ENCODE assay signal across 23 cellular contexts in the genomic region with DNA sequence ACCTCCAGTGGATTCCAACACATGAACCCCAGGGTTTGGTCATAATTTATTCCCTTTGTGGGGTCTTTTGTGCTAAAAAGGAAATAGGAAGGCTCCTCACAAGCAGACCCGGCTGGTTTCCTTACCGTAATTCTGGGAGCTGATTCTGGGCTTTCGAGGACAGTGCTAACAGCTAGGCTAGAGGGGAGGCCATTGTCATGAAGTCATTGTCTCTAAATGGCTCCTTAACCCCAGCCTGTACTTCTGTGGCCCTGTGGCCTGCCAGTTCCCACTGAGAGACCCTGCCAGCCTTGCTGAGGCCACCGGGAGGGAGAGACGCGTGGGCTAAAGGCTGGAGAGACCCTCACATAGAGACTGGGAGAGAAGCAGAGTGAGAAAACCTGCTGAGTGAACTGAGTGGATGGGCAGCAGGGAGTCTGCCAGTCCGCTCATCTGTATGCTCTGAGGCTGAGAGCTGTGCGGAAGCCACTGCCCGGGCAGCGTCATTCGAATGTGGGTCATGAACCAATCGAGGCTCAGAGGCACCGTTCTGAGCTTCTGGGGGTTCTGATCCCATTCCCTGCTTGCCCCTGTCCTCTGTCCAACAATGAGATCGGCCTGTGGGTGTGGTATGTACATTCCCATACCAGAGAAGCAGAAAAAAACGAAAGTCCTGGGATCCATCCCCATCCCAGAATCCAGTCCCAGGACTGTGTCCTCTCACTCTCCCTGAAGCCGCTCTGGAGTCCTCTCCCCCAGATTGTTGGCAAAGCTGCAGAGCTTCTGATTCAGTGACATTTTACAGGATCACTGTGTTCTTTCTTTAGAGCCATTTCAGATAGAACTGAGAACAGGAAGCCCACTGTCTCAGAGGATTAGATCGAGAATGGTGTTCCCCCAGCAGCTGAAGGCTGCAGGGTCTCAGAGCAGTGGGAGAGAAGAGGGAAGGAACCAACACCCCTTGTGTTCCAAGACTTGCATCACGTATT. TPM values are rescaled to one million over a fixed set of nuclear protein-coding genes. Genes with fewer than 3 reads are reported as not detected.
A peak's percentile ranks its signal among the peaks of the same experiment; 100 is the strongest.
DNase-seq lines count a peak whose midpoint lies in the region; ATAC-seq, FAIRE-seq and TF ChIP-seq lines count a peak whose summit lies in the region.
"Had no signal": no experiment of that assay in that cellular context is flagged by ENCODE, and none has a peak within 500 bp of the region (broad histone marks: within the 10 kb centered on the region; RNA-seq: fewer than 3 reads in every experiment).

No MANE protein-coding gene starts in this region.

- no peak overlapping the region for H4K5ac ChIP-seq in mesendoderm (ENCODE audit: low read length)

- H3K27ac ChIP-seq in endodermal cell (ENCODE audit: low read depth, low read length) (no peak overlapping the region), mesendoderm (ENCODE audit: low read depth, low read length) (no peak overlapping the region), small intestine (ENCODE audit: low read depth in 1 of 2, low read length in 1 of 2) (peak overlapping the region; percentile 5 to 75)
- H3K27ac ChIP-seq: foreskin keratinocyte, skin epidermis had no signal

- H3K9me3 ChIP-seq in endodermal cell (ENCODE audit: control insufficient read depth, low read length) (peaks cover 5% of the 10 kb centered on the region), small intestine (ENCODE audit: control insufficient read depth, low read depth) (no peaks in the 10 kb centered on the region)

- peak overlapping the region; percentile 62 for H3K27ac Mint-ChIP-seq in endodermal cell
- H3K27ac Mint-ChIP-seq: activated CD8-positive, alpha-beta memory T cell treated with anti-CD3 and anti-CD28 coated beads, Interleukin-2, amount 10 ng/mL, durations not matched to agents 7 days and 5 days; stimulated activated effector memory CD8-positive, alpha-beta T cell treated with anti-CD3 and anti-CD28 coated beads, Interleukin-12 subunit alpha, Interleukin-12 subunit beta, amount 100 ng/mL, for 72 hours had no signal

- ATAC-seq in HG03439 (IDR thresholded peaks at IDR 0.05; ENCODE audit: unreplicated experiment) (no peak), HG03108 (IDR thresholded peaks at IDR 0.05; ENCODE audit: unreplicated experiment) (no peak)
- ATAC-seq: activated CD8-positive, alpha-beta memory T cell treated with anti-CD3 and anti-CD28 coated beads, Interleukin-2, amount 10 ng/mL, durations not matched to agents 7 days and 5 days; foreskin keratinocyte; stimulated activated effector memory CD8-positive, alpha-beta T cell treated with anti-CD3 and anti-CD28 coated beads, Interleukin-12 subunit alpha, Interleukin-12 subunit beta, amount 100 ng/mL, for 72 hours had no signal

- H3K4me3 ChIP-seq in endodermal cell (ENCODE audit: low read length) (no peak overlapping the region), mesendoderm (ENCODE audit: low read length) (no peak overlapping the region), small intestine (ENCODE audit: low read depth in 1 of 2, low read length in 2 of 2) (no peak overlapping the region)
- H3K4me3 ChIP-seq: skin epidermis had no signal

- H3K79me1 ChIP-seq in mesendoderm (ENCODE audit: low read length): no peaks in the 10 kb centered on the region

- in situ Hi-C loops in G401 (cut with HindIII; ENCODE audit: low sequenced_read_pairs): no loop called here

- peaks cover 19% of the 10 kb centered on the region for H3K27me3 Mint-ChIP-seq in endodermal cell (ENCODE audit: insufficient read depth)

- POLR2A ChIA-PET in GM10248 (lab: Yijun Ruan, JAX): no interaction called here

- no peak overlapping the region for H3K4me2 ChIP-seq in mesendoderm (ENCODE audit: low read length)

- H3K18ac ChIP-seq in mesendoderm (ENCODE audit: low read length): no peak overlapping the region

- WGBS in endodermal cell (ENCODE audit: insufficient coverage in 1 of 2, insufficient read length in 1 of 2), 2 experiments: 74 to 83% methylated on average over 14 to 18 of the region's 18 CpGs
- WGBS in mesendoderm (ENCODE audit: extremely low coverage, insufficient coverage, low lambda C conversion rate): no CpG with 5 or more reads among the region's 18 CpGs
- WGBS in small intestine, 3 donors: 80 to 90% (median 81%) methylated on average over 17 to 18 of the region's 18 CpGs

- H2AK5ac ChIP-seq in mesendoderm (ENCODE audit: low read length): no peak overlapping the region

- H2BK15ac ChIP-seq in mesendoderm (replicated peaks; ENCODE audit: low read depth): no peak overlapping the region

- no peak overlapping the region for H2BK5ac ChIP-seq in mesendoderm (ENCODE audit: low read length)

- no peak overlapping the region for H3K23ac ChIP-seq in mesendoderm (ENCODE audit: low read length)

- peak; percentile 28 for DNase-seq in G401 (ENCODE audit: low spot score)
- peak; percentile 63 for DNase-seq in endodermal cell
- peak; percentile 31 for DNase-seq in mesendoderm
- DNase-seq in small intestine: no peak
- DNase-seq in DMS 273 treated with DMSO at 0.1 percent for 48 hours (lab: John Stamatoyannopoulos, UW): no peak
- DNase-seq in GM10248 (ENCODE audit: extremely low spot score): no peak
- DNase-seq: ACHN; activated CD4-positive, CD25-positive, alpha-beta regulatory T cell; activated CD8-positive, alpha-beta memory T cell treated with anti-CD3 and anti-CD28 coated beads, Interleukin-2, amount 10 ng/mL, durations not matched to agents 7 days and 5 days; COR-L47; foreskin keratinocyte; NCI-H1694 treated with DMSO at 0.1 percent for 48 hours; NCI-H446 treated with DMSO at 0.1 percent for 48 hours; SIG-M5; T-helper 2 cell had no signal

- CTCF ChIA-PET in GM10248 (lab: Yijun Ruan, JAX): interaction anchor here (1.0 to 1.4 kb wide), 3 partner anchors 25 to 158 kb away, joined by 3 read pairs; no protein-coding TSS in a partner anchor

- TF ChIP-seq CTCF in endodermal cell (conservative IDR thresholded peaks at IDR 0.05) (no peak), GM10248 (IDR thresholded peaks at IDR 0.05; ENCODE audit: control extremely low read depth, extremely low read depth, low read depth, missing control alignments) (no peak)

- H3K79me2 ChIP-seq in mesendoderm (ENCODE audit: control insufficient read depth, insufficient read depth, low read length): no peaks in the 10 kb centered on the region

- no peaks in the 10 kb centered on the region for H3K36me3 Mint-ChIP-seq in endodermal cell (ENCODE audit: low read depth)
- H3K36me3 Mint-ChIP-seq: activated CD8-positive, alpha-beta memory T cell treated with anti-CD3 and anti-CD28 coated beads, Interleukin-2, amount 10 ng/mL, durations not matched to agents 7 days and 5 days; stimulated activated effector memory CD8-positive, alpha-beta T cell treated with anti-CD3 and anti-CD28 coated beads, Interleukin-12 subunit alpha, Interleukin-12 subunit beta, amount 100 ng/mL, for 72 hours had no signal

- no peak overlapping the region for H3K4ac ChIP-seq in mesendoderm (ENCODE audit: low read depth, low read length)

- H3K56ac ChIP-seq in mesendoderm (ENCODE audit: low read length): peak overlapping the region; percentile 1

- no peak overlapping the region for H2BK120ac ChIP-seq in mesendoderm (ENCODE audit: low read depth, low read length)

- H3K9ac ChIP-seq in endodermal cell (ENCODE audit: extremely low read depth, low read length, poor library complexity, severe bottlenecking): peak overlapping the region; percentile 29
- no peak overlapping the region for H3K9ac ChIP-seq in mesendoderm (ENCODE audit: low read length)

- H3K4me1 ChIP-seq in endodermal cell (ENCODE audit: control insufficient read depth, insufficient read depth, low read length) (peaks cover 18% of the 10 kb centered on the region), mesendoderm (ENCODE audit: control insufficient read depth, low read depth, low read length) (peaks cover 10% of the 10 kb centered on the region), small intestine (ENCODE audit: control insufficient read depth in 2 of 2, insufficient read depth in 1 of 2, low read depth in 1 of 2, low read length in 1 of 2) (no peaks in the 10 kb centered on the region)
- H3K4me1 ChIP-seq: foreskin keratinocyte had no signal

- H3K9me3 Mint-ChIP-seq in endodermal cell: no peaks in the 10 kb centered on the region

- H3K4me1 Mint-ChIP-seq in endodermal cell: peaks cover 39% of the 10 kb centered on the region

- H3K27me3 ChIP-seq in endodermal cell (ENCODE audit: control insufficient read depth, insufficient read depth, low read length, poor library complexity, severe bottlenecking): no peaks in the 10 kb centered on the region
- no peaks in the 10 kb centered on the region for H3K27me3 ChIP-seq in mesendoderm (ENCODE audit: insufficient read depth, low read length, poor library complexity)
- no peaks in the 10 kb centered on the region for H3K27me3 ChIP-seq in small intestine (ENCODE audit: control insufficient read depth in 2 of 2, insufficient read depth in 2 of 2, low read length in 2 of 2)

- no peak for FAIRE-seq in small intestine (lab: Jason Lieb, UNC)
- FAIRE-seq: GM12891, H1 had no signal

- H4K8ac ChIP-seq in mesendoderm (ENCODE audit: low read depth, low read length): no peak overlapping the region

- no peaks in the 10 kb centered on the region for H3K36me3 ChIP-seq in endodermal cell (ENCODE audit: control insufficient read depth, insufficient read depth, low read length)
- H3K36me3 ChIP-seq in mesendoderm (ENCODE audit: control insufficient read depth, insufficient read depth, low read length): no peaks in the 10 kb centered on the region
- no peaks in the 10 kb centered on the region for H3K36me3 ChIP-seq in small intestine (ENCODE audit: control insufficient read depth in 2 of 2, insufficient read depth in 2 of 2, low read length in 2 of 2)

- no peak overlapping the region for H3K4me3 Mint-ChIP-seq in endodermal cell
- H3K4me3 Mint-ChIP-seq: activated CD8-positive, alpha-beta memory T cell treated with anti-CD3 and anti-CD28 coated beads, Interleukin-2, amount 10 ng/mL, durations not matched to agents 7 days and 5 days; memory B cell; neural crest cell; stimulated activated effector memory CD8-positive, alpha-beta T cell treated with anti-CD3 and anti-CD28 coated beads, Interleukin-12 subunit alpha, Interleukin-12 subunit beta, amount 100 ng/mL, for 72 hours had no signal

RNA-seq across cellular contexts. Expression of a gene that starts 21.3 kb away (rescaled TPM):
- not detected in 2 replicates for total RNA-seq in G401 (2014; rRNA removed; shearing (Covaris generic))
- total RNA-seq in endodermal cell: 1 to 10 TPM in 1 of 2 donors, under 1 TPM in 1; 0.86 to 1.8 TPM
- 0.36 TPM for polyA plus RNA-seq in endodermal cell (2013, experiment 1 of 2)
- polyA plus RNA-seq in endodermal cell (2013, experiment 2 of 2): 0.37 TPM
- polyA plus RNA-seq in mesendoderm (2013, experiment 1 of 2): 0.29 TPM
- polyA plus RNA-seq in mesendoderm (2013, experiment 2 of 2): 0.63 TPM
- 1 to 10 TPM in 2 of 3 donors, under 1 TPM in 1; 0.22 to 4.0 (median 1.6) TPM for polyA plus RNA-seq in small intestine
- total RNA-seq: neural crest cell had no signal
- polyA plus RNA-seq: foreskin keratinocyte had no signal

Comparison
In these comparisons a context has a peak if more than half of its experiments do, and no peak if none do; other contexts are left out.
1. DNase-seq: peak in G401 (single experiment), endodermal cell (single experiment) and mesendoderm (single experiment); none in small intestine (single experiment), DMS 273 treated with DMSO at 0.1 percent for 48 hours (single experiment) and GM10248 (single experiment).
2. H3K27ac ChIP-seq: peak in small intestine (2 of 2); none in endodermal cell (single experiment) and mesendoderm (single experiment).